ENCODE assay signal across 8 cellular contexts in genomic region chr5:83472508-83473343, GRCh38. TPM values are rescaled to one million over a fixed set of nuclear protein-coding genes. Genes with fewer than 3 reads are reported as not detected.
A peak's percentile ranks its signal among the peaks of the same experiment; 100 is the strongest.
DNase-seq lines count a peak whose midpoint lies in the region; ATAC-seq and TF ChIP-seq lines count a peak whose summit lies in the region.

No MANE protein-coding gene starts in this region.

- peak; percentile 11; the same call in 1 of the 2 replicates for TF ChIP-seq RAD21 in SK-N-SH (IDR thresholded peaks at IDR 0.05; ENCODE audit: low read length)

- TF ChIP-seq CTCF in SK-N-SH (IDR thresholded peaks at IDR 0.05) = no peak
- no peak for TF ChIP-seq CTCF in upper lobe of left lung (IDR thresholded peaks at IDR 0.05)

- H3K27me3 ChIP-seq in SK-N-SH (ENCODE audit: insufficient read depth) = no peaks in the 10 kb centered on the region
- H3K27me3 ChIP-seq in effector memory CD4-positive, alpha-beta T cell (replicated peaks; ENCODE audit: control insufficient read depth, insufficient read depth, low read length, poor library complexity, severe bottlenecking) = peaks cover 46% of the 10 kb centered on the region
- H3K27me3 ChIP-seq in upper lobe of left lung = peaks cover 0 to 20% (median 8%) of the 10 kb centered on the region in 4 donors

- POLR2A ChIA-PET in SK-N-SH (lab: Yijun Ruan, JAX) = interaction anchor here (0.7 kb wide), 1 partner anchor 831 kb away, joined by 5 read pairs; no protein-coding TSS in a partner anchor

- ATAC-seq in GM18909 (IDR thresholded peaks at IDR 0.05; ENCODE audit: poor library complexity, unreplicated experiment) = peak; percentile 49
- ATAC-seq in HG03095 (IDR thresholded peaks at IDR 0.05; ENCODE audit: unreplicated experiment) = peak; percentile 39
- peak; percentile 55 to 75 for ATAC-seq in upper lobe of left lung (ENCODE audit: low FRiP score in 2 of 2)

- H3K36me3 ChIP-seq in SK-N-SH (replicated peaks in 1 of 2; ENCODE audit: control insufficient read depth in 1 of 2, insufficient read depth in 2 of 2, low read length in 1 of 2) (peaks cover 0 to 7% of the 10 kb centered on the region in 2 experiments), mesodermal cell (ENCODE audit: control insufficient read depth, insufficient read depth, low read length) (no peaks in the 10 kb centered on the region), upper lobe of left lung (no peaks in the 10 kb centered on the region)
- no peaks in the 10 kb centered on the region for H3K36me3 ChIP-seq in effector memory CD4-positive, alpha-beta T cell (ENCODE audit: control insufficient read depth, insufficient read depth, low read length)

- H3K4me3 ChIP-seq in SK-N-SH (ENCODE audit: low read depth in 2 of 2, low read length in 1 of 2) (peak overlapping the region; percentile 67 to 95), mesodermal cell (ENCODE audit: extremely low read depth, insufficient read depth, low read length, poor library complexity, severe bottlenecking) (peak overlapping the region; percentile 78), upper lobe of left lung (peak overlapping the region; percentile 23 to 53 (median 46))
- peak overlapping the region; percentile 45 for H3K4me3 ChIP-seq in effector memory CD4-positive, alpha-beta T cell (ENCODE audit: insufficient read depth, low read depth, low read length, poor library complexity, severe bottlenecking)

- no peak overlapping the region for H2AFZ ChIP-seq in SK-N-SH (ENCODE audit: low read depth)

- H3K9me3 ChIP-seq in SK-N-SH = no peaks in the 10 kb centered on the region
- no peaks in the 10 kb centered on the region for H3K9me3 ChIP-seq in effector memory CD4-positive, alpha-beta T cell (ENCODE audit: control insufficient read depth, low read length)
- no peaks in the 10 kb centered on the region for H3K9me3 ChIP-seq in mesodermal cell (ENCODE audit: control insufficient read depth, low read length)
- no peaks in the 10 kb centered on the region for H3K9me3 ChIP-seq in upper lobe of left lung

- peak overlapping the region; percentile 92 to 93 for H3K27ac ChIP-seq in SK-N-SH (ENCODE audit: low read depth in 2 of 2, low read length in 1 of 2)
- H3K27ac ChIP-seq in effector memory CD4-positive, alpha-beta T cell (ENCODE audit: insufficient read depth, low read length, poor library complexity, severe bottlenecking) = no peak overlapping the region
- peak overlapping the region; percentile 68 for H3K27ac ChIP-seq in mesodermal cell (ENCODE audit: low read depth, low read length, severe bottlenecking)
- H3K27ac ChIP-seq in upper lobe of left lung = peak overlapping the region; percentile 48 to 83 (median 73)

- CTCF ChIA-PET in SK-N-SH (lab: Yijun Ruan, JAX) = interaction anchor here (0.6 to 3.3 kb wide), 42 partner anchors 9 to 1161 kb away, joined by 3 to 32 read pairs (median 4); no protein-coding TSS in a partner anchor

- peak overlapping the region; percentile 93 for H3K9ac ChIP-seq in SK-N-SH

- peaks cover 24% of the 10 kb centered on the region for H3F3A ChIP-seq in SK-N-SH (replicated peaks; ENCODE audit: insufficient read depth)

- H3K79me2 ChIP-seq in SK-N-SH (ENCODE audit: insufficient read depth) = peaks cover 47% of the 10 kb centered on the region

- no peak for TF ChIP-seq EP300 in SK-N-SH (IDR thresholded peaks at IDR 0.05; ENCODE audit: borderline replicate concordance in 1 of 2, low read depth in 1 of 2, low read length in 1 of 2)
- no peak for TF ChIP-seq EP300 in upper lobe of left lung (IDR thresholded peaks at IDR 0.05)

- peak overlapping the region; percentile 92 for H3K4me2 ChIP-seq in SK-N-SH

- H4K20me1 ChIP-seq in SK-N-SH (ENCODE audit: insufficient read depth) = no peaks in the 10 kb centered on the region; the same call in 1 of the 2 replicates

- H3K4me1 ChIP-seq in SK-N-SH (ENCODE audit: control insufficient read depth in 1 of 2, insufficient read depth in 2 of 2, low read depth in 1 of 2, low read length in 1 of 2) = peaks cover 8% of the 10 kb centered on the region in 2 experiments; a peak in 3 of 4 replicates
- H3K4me1 ChIP-seq in effector memory CD4-positive, alpha-beta T cell (ENCODE audit: control insufficient read depth, insufficient read depth, low read length, poor library complexity, severe bottlenecking) = peaks cover 34% of the 10 kb centered on the region
- peaks cover 10% of the 10 kb centered on the region for H3K4me1 ChIP-seq in mesodermal cell (ENCODE audit: control insufficient read depth, insufficient read depth, low read length, poor library complexity, severe bottlenecking)
- peaks cover 31 to 45% (median 39%) of the 10 kb centered on the region in 4 donors for H3K4me1 ChIP-seq in upper lobe of left lung

- no peaks in the 10 kb centered on the region for H3K9me2 ChIP-seq in SK-N-SH

- 1% methylated on average over 12 of the region's 54 CpGs for WGBS in SK-N-SH (ENCODE audit: low lambda C conversion rate)
- WGBS in mesodermal cell (ENCODE audit: insufficient coverage in 2 of 2), 2 experiments = 0% methylated on average over 40 to 41 of the region's 54 CpGs
- WGBS in upper lobe of left lung, 2 donors = 2 to 4% methylated on average over 16 to 52 of the region's 54 CpGs

- TF ChIP-seq POLR2A in upper lobe of left lung (IDR thresholded peaks at IDR 0.05) = no peak

- peak in 9 of 14 donors; percentile 11 to 76 (median 56) for DNase-seq in C1 segment of cervical spinal cord (lab: John Stamatoyannopoulos, UW)
- peak; percentile 82 for DNase-seq in SK-N-SH
- no peak for DNase-seq in effector memory CD4-positive, alpha-beta T cell
- DNase-seq in upper lobe of left lung = peak; percentile 27 to 88
- DNase-seq in NCI-H2081 treated with DMSO at 0.1 percent for 48 hours (lab: John Stamatoyannopoulos, UW) = no peak

TF ChIP-seq in SK-N-SH, 30 proteins besides CTCF, POLR2A, EP300 and RAD21:
- TF ChIP-seq SMC3 (IDR thresholded peaks at IDR 0.05; ENCODE audit: low read depth, low read length) (no peak), TAF1 (IDR thresholded peaks at IDR 0.05; ENCODE audit: borderline replicate concordance, low read depth, low read length) (0 out of 2 replicates have a peak, but pooled peaks have one; percentile 5), MXI1 (IDR thresholded peaks at IDR 0.05; ENCODE audit: low read depth, low read length) (0 out of 2 replicates have a peak, but pooled peaks have one; percentile 31)

RNA-seq across cellular contexts. Expression of gene VCAN, which starts 1.2 kb away (rescaled TPM):
- 142 and 147 TPM in 2 replicates for polyA plus RNA-seq in SK-N-SH (2012; rRNA removed)
- 128 and 146 TPM in 2 replicates for polyA plus RNA-seq in SK-N-SH (2012; cell fraction: cytosol; rRNA removed)
- 105 and 212 TPM in 2 replicates for polyA plus RNA-seq in SK-N-SH (2012; cell fraction: nucleus; rRNA removed)
- 178 TPM for polyA plus RNA-seq in mesodermal cell (2013, experiment 1 of 2)
- polyA plus RNA-seq in mesodermal cell (2013, experiment 2 of 2) = 171 TPM
- total RNA-seq in upper lobe of left lung = 100 to 1,000 TPM in 4 of 6 donors, 10 to 100 TPM in 2; 73.3 to 254 (median 121) TPM

Comparison
In these comparisons a context has a peak if more than half of its experiments do, and no peak if none do; other contexts are left out.
1. DNase-seq: peak in C1 segment of cervical spinal cord (9 of 14), SK-N-SH (single experiment) and upper lobe of left lung (2 of 2); none in effector memory CD4-positive, alpha-beta T cell (0 of 3) and NCI-H2081 treated with DMSO at 0.1 percent for 48 hours (single experiment).
2. Peak in every context shown above with its lines, with median percentiles within 50 percentile points of each other: ATAC-seq and H3K4me3 ChIP-seq.